21 cellular contexts compared by ENCODE assay signal in the genomic region with DNA sequence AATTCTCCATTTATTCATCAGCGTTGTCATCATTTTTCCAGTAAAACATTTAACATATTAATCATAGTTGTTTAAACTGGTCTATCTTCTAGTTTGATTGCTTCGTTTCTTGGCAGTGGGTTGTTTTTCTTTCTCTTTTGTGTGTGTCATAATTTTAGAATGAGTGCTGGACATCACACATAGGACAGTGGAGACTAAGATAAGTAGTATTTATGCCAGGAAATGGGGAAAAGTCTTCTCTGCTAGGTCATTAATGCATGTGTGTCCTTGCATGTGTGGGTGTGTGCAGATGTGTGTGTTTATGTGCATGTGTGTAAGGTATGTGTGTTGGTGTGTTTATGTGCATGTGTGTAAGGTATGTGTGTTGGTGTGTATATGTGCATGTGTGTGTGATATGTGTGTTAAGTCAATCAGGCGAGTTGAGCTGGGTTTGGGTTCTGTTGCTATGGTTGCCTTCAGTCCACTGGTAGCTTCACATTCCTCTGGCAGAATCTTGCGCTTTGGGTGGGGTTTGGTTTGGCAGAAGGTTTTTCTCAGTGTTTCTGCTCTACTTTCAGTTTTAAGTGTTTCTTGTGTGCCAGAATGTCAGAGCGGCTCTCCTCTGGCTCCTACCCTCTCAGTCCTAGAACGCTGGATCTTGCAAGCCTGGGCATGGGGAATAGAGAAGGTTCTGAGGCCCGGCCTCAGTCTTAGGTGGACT. TPM values are rescaled to one million over a fixed set of nuclear protein-coding genes. Genes with fewer than 3 reads are reported as not detected.
DNase-seq lines count a peak whose midpoint lies in the region; ATAC-seq and TF ChIP-seq lines count a peak whose summit lies in the region.
"Had no signal": no experiment of that assay in that cellular context is flagged by ENCODE, and none has a peak within 500 bp of the region (broad histone marks: within the 10 kb centered on the region; RNA-seq: fewer than 3 reads in every experiment).

No MANE protein-coding gene starts in this region.

- no peak for TF ChIP-seq POLR2A in sigmoid colon (IDR thresholded peaks at IDR 0.05)

- H2AFZ ChIP-seq in PC-9 = no peak overlapping the region

- H3K27ac ChIP-seq in coronary artery (peak overlapping the region; percentile 15 to 69), left ventricle myocardium inferior (replicated peaks) (peak overlapping the region; percentile 47), sigmoid colon (peak overlapping the region in 3 of 4 donors; percentile 41 to 71 (median 63)), PC-9 (no peak overlapping the region)

- H4K20me1 ChIP-seq in PC-9 (ENCODE audit: insufficient read depth) = no peaks in the 10 kb centered on the region

- H3K36me3 Mint-ChIP-seq in WTC11 = peaks cover 30% of the 10 kb centered on the region

- H3K79me2 ChIP-seq in PC-9 (ENCODE audit: low read depth) = no peaks in the 10 kb centered on the region

- peaks cover 54% of the 10 kb centered on the region for H3K9me3 Mint-ChIP-seq in WTC11

- no TSS peak for BruUV-seq in PC-9 (replicated peaks; lab: Mats Ljungman, UMichigan)

- CTCF ChIA-PET in PC-9 (lab: Charles Lee) = no interaction called here
- CTCF ChIA-PET in WTC11 (lab: Charles Lee) = no interaction called here

- DNase-seq in AG09319 (ENCODE audit: extremely low read depth, low read depth) = peak; percentile 44
- no peak for DNase-seq in coronary artery (ENCODE audit: low spot score)
- no peak for DNase-seq in left ventricle myocardium inferior
- no peak for DNase-seq in sigmoid colon
- DNase-seq in LoVo (ENCODE audit: low spot score) = no peak
- DNase-seq in PC-9 = no peak
- DNase-seq in WTC11 (ENCODE audit: low spot score) = no peak
- DNase-seq: activated CD8-positive, alpha-beta memory T cell treated with anti-CD3 and anti-CD28 coated beads for 24 hours; caudate nucleus; CD8-positive, alpha-beta memory T cell; effector CD8-positive, alpha-beta T cell; mammary epithelial cell; NCI-H187 treated with DMSO at 0.1 percent for 48 hours; NCI-H510A treated with DMSO at 0.1 percent for 48 hours; SHP77; T-cell had no signal

- intact Hi-C loops in left ventricle myocardium inferior (cut with micrococcal nuclease) = no loop called here
- intact Hi-C loops in sigmoid colon (cut with DNase I) = no loop called here
- intact Hi-C loops in PC-9 (cut with micrococcal nuclease; ENCODE audit: unreplicated experiment) = no loop called here

- H3K9me2 ChIP-seq in PC-9 (ENCODE audit: insufficient read depth) = no peaks in the 10 kb centered on the region

- H3K27ac Mint-ChIP-seq in WTC11 = no peak overlapping the region
- H3K27ac Mint-ChIP-seq: activated T-helper 17 cell treated with anti-CD3 and anti-CD28 coated beads, Interleukin-2, amount 50 U/mL, for 72 hours; CD8-positive, alpha-beta memory T cell; natural killer cell treated with Interleukin-12 subunit alpha and Interleukin-12 subunit beta and Interleukin-15 and Interleukin-18, amount 100 ng/mL, for 72 hours; stimulated activated memory B cell treated with anti-CD40 and anti-IgM and Interleukin-4, amounts not matched to agents 10 μg/mL and 1 μg/mL and 100 μg/mL, for 72 hours; T-cell had no signal

- no peak for ATAC-seq in WTC11
- ATAC-seq in HG02885 (IDR thresholded peaks at IDR 0.05; ENCODE audit: poor library complexity, unreplicated experiment) = no peak
- ATAC-seq: activated T-helper 17 cell treated with anti-CD3 and anti-CD28 coated beads, Interleukin-2, amount 50 U/mL, for 72 hours; natural killer cell treated with Interleukin-12 subunit alpha and Interleukin-12 subunit beta and Interleukin-15 and Interleukin-18, amount 100 ng/mL, for 72 hours; stimulated activated memory B cell treated with anti-CD40 and anti-IgM and Interleukin-4, amounts not matched to agents 10 μg/mL and 1 μg/mL and 100 μg/mL, for 72 hours; T-cell had no signal

- H3K27me3 ChIP-seq in left ventricle myocardium inferior (ENCODE audit: low read depth) (no peaks in the 10 kb centered on the region), sigmoid colon (no peaks in the 10 kb centered on the region), PC-9 (ENCODE audit: insufficient read depth, low read depth) (peaks cover 73% of the 10 kb centered on the region)

- POLR2A ChIA-PET in PC-9 (lab: Charles Lee; ENCODE audit: unreplicated experiment) (no interaction called here), WTC11 (lab: Charles Lee) (no interaction called here)

- no peak overlapping the region for H3K4me2 ChIP-seq in PC-9

- H3K4me3 ChIP-seq in coronary artery (peak overlapping the region; percentile 43), left ventricle myocardium inferior (no peak overlapping the region), sigmoid colon (no peak overlapping the region), PC-9 (no peak overlapping the region)

- no peaks in the 10 kb centered on the region for H3K36me3 ChIP-seq in left ventricle myocardium inferior
- no peaks in the 10 kb centered on the region for H3K36me3 ChIP-seq in sigmoid colon
- H3K36me3 ChIP-seq in PC-9 (ENCODE audit: low read depth) = no peaks in the 10 kb centered on the region

- peaks cover 33% of the 10 kb centered on the region for H3K4me1 Mint-ChIP-seq in WTC11
- H3K4me1 Mint-ChIP-seq: activated T-helper 17 cell treated with anti-CD3 and anti-CD28 coated beads, Interleukin-2, amount 50 U/mL, for 72 hours; CD8-positive, alpha-beta memory T cell; stimulated activated memory B cell treated with anti-CD40 and anti-IgM and Interleukin-4, amounts not matched to agents 10 μg/mL and 1 μg/mL and 100 μg/mL, for 72 hours; T-cell had no signal

- WGBS in sigmoid colon, 2 donors = 77 to 82% methylated on average over 7 of the region's 7 CpGs

- peaks cover 24% of the 10 kb centered on the region for H3K9me3 ChIP-seq in left ventricle myocardium inferior (replicated peaks)
- peaks cover 0 to 3% (median 0%) of the 10 kb centered on the region in 4 donors for H3K9me3 ChIP-seq in sigmoid colon
- no peaks in the 10 kb centered on the region for H3K9me3 ChIP-seq in PC-9 (ENCODE audit: insufficient read depth, low read depth)

- H3K4me1 ChIP-seq in left ventricle myocardium inferior (peaks cover 7% of the 10 kb centered on the region), sigmoid colon (peaks cover 0 to 11% (median 8%) of the 10 kb centered on the region in 4 donors), PC-9 (replicated peaks; ENCODE audit: insufficient read depth) (no peaks in the 10 kb centered on the region)

- H3F3A ChIP-seq in PC-9 (ENCODE audit: insufficient read depth, low read depth) = no peaks in the 10 kb centered on the region

- no peak for TF ChIP-seq CTCF in AG09319 (IDR thresholded peaks at IDR 0.05; ENCODE audit: low read depth, low read length)
- TF ChIP-seq CTCF in coronary artery (IDR thresholded peaks at IDR 0.05) = no peak
- TF ChIP-seq CTCF in left ventricle myocardium inferior (IDR thresholded peaks at IDR 0.05; ENCODE audit: borderline replicate concordance) = no peak
- TF ChIP-seq CTCF in sigmoid colon (IDR thresholded peaks at IDR 0.05) = no peak
- no peak for TF ChIP-seq CTCF in PC-9 (conservative IDR thresholded peaks at IDR 0.05)
- TF ChIP-seq CTCF in WTC11 (IDR thresholded peaks at IDR 0.05) = no peak

- H3K27me3 Mint-ChIP-seq in WTC11 (ENCODE audit: low read depth) = peaks cover 22% of the 10 kb centered on the region

- no peak for TF ChIP-seq EP300 in sigmoid colon (IDR thresholded peaks at IDR 0.05)

- no peak overlapping the region for H3K4me3 Mint-ChIP-seq in WTC11
- H3K4me3 Mint-ChIP-seq: activated T-helper 17 cell treated with anti-CD3 and anti-CD28 coated beads, Interleukin-2, amount 50 U/mL, for 72 hours; CD8-positive, alpha-beta memory T cell; natural killer cell treated with Interleukin-12 subunit alpha and Interleukin-12 subunit beta and Interleukin-15 and Interleukin-18, amount 100 ng/mL, for 72 hours; stimulated activated memory B cell treated with anti-CD40 and anti-IgM and Interleukin-4, amounts not matched to agents 10 μg/mL and 1 μg/mL and 100 μg/mL, for 72 hours; T-cell had no signal

TF ChIP-seq in WTC11, 78 proteins besides CTCF, POLR2A, EP300 and RAD21 (continues in another document):
- no peak for TF ChIP-seq TEAD1 (CRISPR knock-in tag; IDR thresholded peaks at IDR 0.05)
- TF ChIP-seq FOXP1 (CRISPR knock-in tag; IDR thresholded peaks at IDR 0.05; ENCODE audit: borderline replicate concordance) = no peak
- no peak for TF ChIP-seq NFE2L1 (CRISPR knock-in tag; IDR thresholded peaks at IDR 0.05)
- no peak for TF ChIP-seq ZNF121 (CRISPR knock-in tag; IDR thresholded peaks at IDR 0.05)
- TF ChIP-seq, protein P1, sequence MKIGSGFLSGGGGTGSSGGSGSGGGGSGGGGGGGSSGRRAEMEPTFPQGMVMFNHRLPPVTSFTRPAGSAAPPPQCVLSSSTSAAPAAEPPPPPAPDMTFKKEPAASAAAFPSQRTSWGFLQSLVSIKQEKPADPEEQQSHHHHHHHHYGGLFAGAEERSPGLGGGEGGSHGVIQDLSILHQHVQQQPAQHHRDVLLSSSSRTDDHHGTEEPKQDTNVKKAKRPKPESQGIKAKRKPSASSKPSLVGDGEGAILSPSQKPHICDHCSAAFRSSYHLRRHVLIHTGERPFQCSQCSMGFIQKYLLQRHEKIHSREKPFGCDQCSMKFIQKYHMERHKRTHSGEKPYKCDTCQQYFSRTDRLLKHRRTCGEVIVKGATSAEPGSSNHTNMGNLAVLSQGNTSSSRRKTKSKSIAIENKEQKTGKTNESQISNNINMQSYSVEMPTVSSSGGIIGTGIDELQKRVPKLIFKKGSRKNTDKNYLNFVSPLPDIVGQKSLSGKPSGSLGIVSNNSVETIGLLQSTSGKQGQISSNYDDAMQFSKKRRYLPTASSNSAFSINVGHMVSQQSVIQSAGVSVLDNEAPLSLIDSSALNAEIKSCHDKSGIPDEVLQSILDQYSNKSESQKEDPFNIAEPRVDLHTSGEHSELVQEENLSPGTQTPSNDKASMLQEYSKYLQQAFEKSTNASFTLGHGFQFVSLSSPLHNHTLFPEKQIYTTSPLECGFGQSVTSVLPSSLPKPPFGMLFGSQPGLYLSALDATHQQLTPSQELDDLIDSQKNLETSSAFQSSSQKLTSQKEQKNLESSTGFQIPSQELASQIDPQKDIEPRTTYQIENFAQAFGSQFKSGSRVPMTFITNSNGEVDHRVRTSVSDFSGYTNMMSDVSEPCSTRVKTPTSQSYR (CRISPR knock-in tag; IDR thresholded peaks at IDR 0.05) = no peak
- TF ChIP-seq ZNF416 (CRISPR knock-in tag; IDR thresholded peaks at IDR 0.05) = no peak

RNA-seq across cellular contexts. Expression of a gene that starts 7.8 kb away (rescaled TPM):
- total RNA-seq in left ventricle myocardium inferior = 99.5 TPM
- total RNA-seq in sigmoid colon = 10 to 100 TPM in 3 of 4 donors, 1 to 10 TPM in 1; 7.2 to 22.5 (median 14.2) TPM
- polyA plus RNA-seq in sigmoid colon = 1 to 10 TPM in 2 of 3 donors, under 1 TPM in 1; 0.46 to 3.8 (median 3.0) TPM
- total RNA-seq in PC-9 (2021) = not detected in 2 replicates
- 0.77 to 0.87 TPM (median 0.80 TPM) in 3 replicates for total RNA-seq in WTC11 (2021)
- total RNA-seq: A673; mammary epithelial cell; natural killer cell treated with Interleukin-12 subunit alpha and Interleukin-12 subunit beta and Interleukin-15 and Interleukin-18, amount 100 ng/mL, for 72 hours had no signal
- polyA plus RNA-seq: CD8-positive, alpha-beta memory T cell; mammary epithelial cell had no signal
